ENCODE assay signal across 1 cellular context in the genomic region with DNA sequence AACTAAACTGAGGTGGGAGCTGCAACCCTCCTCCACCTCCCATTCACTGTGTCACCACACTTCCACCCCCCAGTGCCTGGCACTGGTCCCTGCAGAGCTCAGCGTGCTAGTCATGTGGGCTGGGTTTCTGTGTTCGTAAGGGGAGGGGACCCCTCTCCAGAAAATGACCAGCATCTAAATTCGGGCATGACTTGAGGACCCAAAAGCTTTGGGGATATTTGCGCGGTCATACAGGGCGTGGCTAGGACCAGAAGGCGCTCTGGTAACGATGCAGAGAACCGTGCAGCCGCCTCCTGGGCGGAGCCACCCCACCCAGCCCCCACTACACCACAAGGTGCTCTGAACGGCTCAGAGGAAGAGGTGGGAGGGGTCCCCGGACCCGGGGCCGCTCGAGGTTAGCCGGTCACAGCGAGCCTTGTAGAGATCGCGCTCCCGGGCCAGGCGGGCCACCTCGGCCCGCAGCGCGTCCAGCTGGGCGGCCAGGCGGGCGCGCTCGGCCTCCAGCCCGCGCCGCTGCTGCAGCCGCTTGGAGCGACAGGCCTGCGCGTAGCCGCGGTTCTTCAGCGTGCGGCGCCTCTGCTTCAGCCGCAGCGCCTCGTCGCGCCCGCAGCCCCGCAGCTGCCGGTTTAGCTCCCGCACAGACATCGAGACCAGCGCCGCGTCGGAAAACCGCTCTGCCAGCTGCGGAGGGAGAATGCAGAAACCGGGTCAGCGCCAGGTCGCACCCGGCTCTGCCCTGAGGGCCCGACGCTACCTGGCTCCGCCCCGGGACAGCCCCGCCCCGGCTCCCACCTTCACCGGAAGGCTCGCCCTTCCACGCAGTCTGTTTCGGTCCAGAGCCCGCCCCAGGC.
TF ChIP-seq lines count a peak whose summit lies in the region.

No MANE protein-coding gene starts in this region.

TF ChIP-seq in HepG2, 621 proteins besides CTCF, POLR2A, EP300 and RAD21 (continued from another document and continues in another):
- TF ChIP-seq, protein P1, sequence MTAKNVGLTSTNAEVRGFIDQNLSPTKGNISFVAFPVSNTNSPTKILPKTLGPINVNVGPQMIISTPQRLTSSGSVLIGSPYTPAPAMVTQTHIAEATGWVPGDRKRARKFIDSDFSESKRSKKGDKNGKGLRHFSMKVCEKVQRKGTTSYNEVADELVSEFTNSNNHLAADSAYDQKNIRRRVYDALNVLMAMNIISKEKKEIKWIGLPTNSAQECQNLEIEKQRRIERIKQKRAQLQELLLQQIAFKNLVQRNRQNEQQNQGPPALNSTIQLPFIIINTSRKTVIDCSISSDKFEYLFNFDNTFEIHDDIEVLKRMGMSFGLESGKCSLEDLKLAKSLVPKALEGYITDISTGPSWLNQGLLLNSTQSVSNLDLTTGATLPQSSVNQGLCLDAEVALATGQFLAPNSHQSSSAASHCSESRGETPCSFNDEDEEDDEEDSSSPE (CRISPR knock-in tag; IDR thresholded peaks at IDR 0.05) = peak; percentile 29
- TF ChIP-seq TBX2 (CRISPR knock-in tag; IDR thresholded peaks at IDR 0.05; ENCODE audit: borderline replicate concordance) (peak; percentile 31; the same call in 1 of the 2 replicates), RFXAP (CRISPR knock-in tag; IDR thresholded peaks at IDR 0.05; ENCODE audit: borderline replicate concordance) (peak; percentile 62; the same call in 1 of the 2 replicates), FOXA3 (CRISPR knock-in tag; IDR thresholded peaks at IDR 0.05) (peak; percentile 34; the same call in 1 of the 2 replicates), ZNF724P (CRISPR knock-in tag; IDR thresholded peaks at IDR 0.05; ENCODE audit: borderline replicate concordance) (peak; percentile 87), ZBTB21 (CRISPR knock-in tag; IDR thresholded peaks at IDR 0.05) (no peak), AHR (CRISPR knock-in tag; IDR thresholded peaks at IDR 0.05) (peak; percentile 89; the same call in 1 of the 2 replicates), ZNF253 (CRISPR knock-in tag; IDR thresholded peaks at IDR 0.05; ENCODE audit: borderline replicate concordance) (0 out of 2 replicates have a peak, but pooled peaks have one; percentile 41), ZNF589 (CRISPR knock-in tag; conservative IDR thresholded peaks at IDR 0.05) (no peak), ZNF761 (CRISPR knock-in tag; conservative IDR thresholded peaks at IDR 0.05) (no peak; the same call in 1 of the 2 replicates), JARID2 (CRISPR knock-in tag; IDR thresholded peaks at IDR 0.05; ENCODE audit: insufficient replicate concordance) (no peak), ZNF75D (CRISPR knock-in tag; IDR thresholded peaks at IDR 0.05; ENCODE audit: borderline replicate concordance) (no peak), MTA3 (CRISPR knock-in tag; IDR thresholded peaks at IDR 0.05) (no peak), MED13 (CRISPR knock-in tag; IDR thresholded peaks at IDR 0.05) (no peak; the same call in 1 of the 2 replicates), ZNF232 (CRISPR knock-in tag; IDR thresholded peaks at IDR 0.05; ENCODE audit: borderline replicate concordance) (peak; percentile 29; the same call in 1 of the 2 replicates), ZFP41 (CRISPR knock-in tag; IDR thresholded peaks at IDR 0.05; ENCODE audit: borderline replicate concordance) (0 out of 2 replicates have a peak, but pooled peaks have one; percentile 65), HDAC2 (CRISPR knock-in tag; IDR thresholded peaks at IDR 0.05) (peak; percentile 41), ZNF24 (IDR thresholded peaks at IDR 0.05) (no peak), ZNF772 (CRISPR knock-in tag; IDR thresholded peaks at IDR 0.05) (peak; percentile 10; the same call in 1 of the 2 replicates)
- TF ChIP-seq, protein P2, sequence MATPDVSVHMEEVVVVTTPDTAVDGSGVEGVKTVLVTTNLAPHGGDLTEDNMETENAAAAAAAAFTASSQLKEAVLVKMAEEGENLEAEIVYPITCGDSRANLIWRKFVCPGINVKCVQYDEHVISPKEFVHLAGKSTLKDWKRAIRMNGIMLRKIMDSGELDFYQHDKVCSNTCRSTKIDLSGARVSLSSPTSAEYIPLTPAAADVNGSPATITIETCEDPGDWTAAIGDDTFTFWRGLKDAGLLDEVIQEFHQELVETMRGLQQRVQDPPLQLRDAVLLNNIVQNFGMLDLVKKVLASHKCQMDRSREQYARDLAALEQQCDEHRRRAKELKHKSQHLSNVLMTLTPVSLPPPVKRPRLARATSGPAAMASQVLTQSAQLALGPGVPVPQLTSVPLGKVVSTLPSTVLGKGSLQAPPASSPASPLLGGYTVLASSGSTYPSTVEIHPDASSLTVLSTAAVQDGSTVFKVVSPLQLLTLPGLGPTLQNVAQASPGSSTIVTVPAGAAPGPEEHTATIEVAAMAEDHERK (CRISPR knock-in tag; IDR thresholded peaks at IDR 0.05; ENCODE audit: low read depth) = no peak
- TF ChIP-seq, protein P3, sequence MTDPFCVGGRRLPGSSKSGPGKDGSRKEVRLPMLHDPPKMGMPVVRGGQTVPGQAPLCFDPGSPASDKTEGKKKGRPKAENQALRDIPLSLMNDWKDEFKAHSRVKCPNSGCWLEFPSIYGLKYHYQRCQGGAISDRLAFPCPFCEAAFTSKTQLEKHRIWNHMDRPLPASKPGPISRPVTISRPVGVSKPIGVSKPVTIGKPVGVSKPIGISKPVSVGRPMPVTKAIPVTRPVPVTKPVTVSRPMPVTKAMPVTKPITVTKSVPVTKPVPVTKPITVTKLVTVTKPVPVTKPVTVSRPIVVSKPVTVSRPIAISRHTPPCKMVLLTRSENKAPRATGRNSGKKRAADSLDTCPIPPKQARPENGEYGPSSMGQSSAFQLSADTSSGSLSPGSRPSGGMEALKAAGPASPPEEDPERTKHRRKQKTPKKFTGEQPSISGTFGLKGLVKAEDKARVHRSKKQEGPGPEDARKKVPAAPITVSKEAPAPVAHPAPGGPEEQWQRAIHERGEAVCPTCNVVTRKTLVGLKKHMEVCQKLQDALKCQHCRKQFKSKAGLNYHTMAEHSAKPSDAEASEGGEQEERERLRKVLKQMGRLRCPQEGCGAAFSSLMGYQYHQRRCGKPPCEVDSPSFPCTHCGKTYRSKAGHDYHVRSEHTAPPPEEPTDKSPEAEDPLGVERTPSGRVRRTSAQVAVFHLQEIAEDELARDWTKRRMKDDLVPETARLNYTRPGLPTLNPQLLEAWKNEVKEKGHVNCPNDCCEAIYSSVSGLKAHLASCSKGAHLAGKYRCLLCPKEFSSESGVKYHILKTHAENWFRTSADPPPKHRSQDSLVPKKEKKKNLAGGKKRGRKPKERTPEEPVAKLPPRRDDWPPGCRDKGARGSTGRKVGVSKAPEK (CRISPR knock-in tag; IDR thresholded peaks at IDR 0.05; ENCODE audit: borderline replicate concordance) = no peak
- TF ChIP-seq, protein P4, sequence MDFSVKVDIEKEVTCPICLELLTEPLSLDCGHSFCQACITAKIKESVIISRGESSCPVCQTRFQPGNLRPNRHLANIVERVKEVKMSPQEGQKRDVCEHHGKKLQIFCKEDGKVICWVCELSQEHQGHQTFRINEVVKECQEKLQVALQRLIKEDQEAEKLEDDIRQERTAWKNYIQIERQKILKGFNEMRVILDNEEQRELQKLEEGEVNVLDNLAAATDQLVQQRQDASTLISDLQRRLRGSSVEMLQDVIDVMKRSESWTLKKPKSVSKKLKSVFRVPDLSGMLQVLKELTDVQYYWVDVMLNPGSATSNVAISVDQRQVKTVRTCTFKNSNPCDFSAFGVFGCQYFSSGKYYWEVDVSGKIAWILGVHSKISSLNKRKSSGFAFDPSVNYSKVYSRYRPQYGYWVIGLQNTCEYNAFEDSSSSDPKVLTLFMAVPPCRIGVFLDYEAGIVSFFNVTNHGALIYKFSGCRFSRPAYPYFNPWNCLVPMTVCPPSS (IDR thresholded peaks at IDR 0.05) = no peak
- TF ChIP-seq, protein P5, sequence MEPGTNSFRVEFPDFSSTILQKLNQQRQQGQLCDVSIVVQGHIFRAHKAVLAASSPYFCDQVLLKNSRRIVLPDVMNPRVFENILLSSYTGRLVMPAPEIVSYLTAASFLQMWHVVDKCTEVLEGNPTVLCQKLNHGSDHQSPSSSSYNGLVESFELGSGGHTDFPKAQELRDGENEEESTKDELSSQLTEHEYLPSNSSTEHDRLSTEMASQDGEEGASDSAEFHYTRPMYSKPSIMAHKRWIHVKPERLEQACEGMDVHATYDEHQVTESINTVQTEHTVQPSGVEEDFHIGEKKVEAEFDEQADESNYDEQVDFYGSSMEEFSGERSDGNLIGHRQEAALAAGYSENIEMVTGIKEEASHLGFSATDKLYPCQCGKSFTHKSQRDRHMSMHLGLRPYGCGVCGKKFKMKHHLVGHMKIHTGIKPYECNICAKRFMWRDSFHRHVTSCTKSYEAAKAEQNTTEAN (CRISPR knock-in tag; conservative IDR thresholded peaks at IDR 0.05) = 0 out of 2 replicates have a peak, but pooled peaks have one; percentile 1
- TF ChIP-seq, protein P6, sequence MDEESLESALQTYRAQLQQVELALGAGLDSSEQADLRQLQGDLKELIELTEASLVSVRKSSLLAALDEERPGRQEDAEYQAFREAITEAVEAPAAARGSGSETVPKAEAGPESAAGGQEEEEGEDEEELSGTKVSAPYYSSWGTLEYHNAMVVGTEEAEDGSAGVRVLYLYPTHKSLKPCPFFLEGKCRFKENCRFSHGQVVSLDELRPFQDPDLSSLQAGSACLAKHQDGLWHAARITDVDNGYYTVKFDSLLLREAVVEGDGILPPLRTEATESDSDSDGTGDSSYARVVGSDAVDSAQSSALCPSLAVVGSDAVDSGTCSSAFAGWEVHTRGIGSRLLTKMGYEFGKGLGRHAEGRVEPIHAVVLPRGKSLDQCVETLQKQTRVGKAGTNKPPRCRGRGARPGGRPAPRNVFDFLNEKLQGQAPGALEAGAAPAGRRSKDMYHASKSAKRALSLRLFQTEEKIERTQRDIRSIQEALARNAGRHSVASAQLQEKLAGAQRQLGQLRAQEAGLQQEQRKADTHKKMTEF (CRISPR knock-in tag; IDR thresholded peaks at IDR 0.05) = peak; percentile 56; the same call in 1 of the 2 replicates
- TF ChIP-seq, protein P7, sequence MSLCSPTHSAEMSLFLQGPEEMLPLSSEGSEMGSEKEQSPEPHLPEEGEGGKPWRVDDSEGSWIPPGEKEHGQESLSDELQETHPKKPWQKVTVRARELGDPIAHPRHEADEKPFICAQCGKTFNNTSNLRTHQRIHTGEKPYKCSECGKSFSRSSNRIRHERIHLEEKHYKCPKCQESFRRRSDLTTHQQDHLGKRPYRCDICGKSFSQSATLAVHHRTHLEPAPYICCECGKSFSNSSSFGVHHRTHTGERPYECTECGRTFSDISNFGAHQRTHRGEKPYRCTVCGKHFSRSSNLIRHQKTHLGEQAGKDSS (CRISPR knock-in tag; IDR thresholded peaks at IDR 0.05; ENCODE audit: borderline replicate concordance, low read depth) = 0 out of 2 replicates have a peak, but pooled peaks have one; percentile 59
- TF ChIP-seq, protein P8, sequence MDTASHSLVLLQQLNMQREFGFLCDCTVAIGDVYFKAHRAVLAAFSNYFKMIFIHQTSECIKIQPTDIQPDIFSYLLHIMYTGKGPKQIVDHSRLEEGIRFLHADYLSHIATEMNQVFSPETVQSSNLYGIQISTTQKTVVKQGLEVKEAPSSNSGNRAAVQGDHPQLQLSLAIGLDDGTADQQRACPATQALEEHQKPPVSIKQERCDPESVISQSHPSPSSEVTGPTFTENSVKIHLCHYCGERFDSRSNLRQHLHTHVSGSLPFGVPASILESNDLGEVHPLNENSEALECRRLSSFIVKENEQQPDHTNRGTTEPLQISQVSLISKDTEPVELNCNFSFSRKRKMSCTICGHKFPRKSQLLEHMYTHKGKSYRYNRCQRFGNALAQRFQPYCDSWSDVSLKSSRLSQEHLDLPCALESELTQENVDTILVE (CRISPR knock-in tag; IDR thresholded peaks at IDR 0.05) = peak; percentile 74; the same call in 1 of the 2 replicates
- TF ChIP-seq, protein P9, sequence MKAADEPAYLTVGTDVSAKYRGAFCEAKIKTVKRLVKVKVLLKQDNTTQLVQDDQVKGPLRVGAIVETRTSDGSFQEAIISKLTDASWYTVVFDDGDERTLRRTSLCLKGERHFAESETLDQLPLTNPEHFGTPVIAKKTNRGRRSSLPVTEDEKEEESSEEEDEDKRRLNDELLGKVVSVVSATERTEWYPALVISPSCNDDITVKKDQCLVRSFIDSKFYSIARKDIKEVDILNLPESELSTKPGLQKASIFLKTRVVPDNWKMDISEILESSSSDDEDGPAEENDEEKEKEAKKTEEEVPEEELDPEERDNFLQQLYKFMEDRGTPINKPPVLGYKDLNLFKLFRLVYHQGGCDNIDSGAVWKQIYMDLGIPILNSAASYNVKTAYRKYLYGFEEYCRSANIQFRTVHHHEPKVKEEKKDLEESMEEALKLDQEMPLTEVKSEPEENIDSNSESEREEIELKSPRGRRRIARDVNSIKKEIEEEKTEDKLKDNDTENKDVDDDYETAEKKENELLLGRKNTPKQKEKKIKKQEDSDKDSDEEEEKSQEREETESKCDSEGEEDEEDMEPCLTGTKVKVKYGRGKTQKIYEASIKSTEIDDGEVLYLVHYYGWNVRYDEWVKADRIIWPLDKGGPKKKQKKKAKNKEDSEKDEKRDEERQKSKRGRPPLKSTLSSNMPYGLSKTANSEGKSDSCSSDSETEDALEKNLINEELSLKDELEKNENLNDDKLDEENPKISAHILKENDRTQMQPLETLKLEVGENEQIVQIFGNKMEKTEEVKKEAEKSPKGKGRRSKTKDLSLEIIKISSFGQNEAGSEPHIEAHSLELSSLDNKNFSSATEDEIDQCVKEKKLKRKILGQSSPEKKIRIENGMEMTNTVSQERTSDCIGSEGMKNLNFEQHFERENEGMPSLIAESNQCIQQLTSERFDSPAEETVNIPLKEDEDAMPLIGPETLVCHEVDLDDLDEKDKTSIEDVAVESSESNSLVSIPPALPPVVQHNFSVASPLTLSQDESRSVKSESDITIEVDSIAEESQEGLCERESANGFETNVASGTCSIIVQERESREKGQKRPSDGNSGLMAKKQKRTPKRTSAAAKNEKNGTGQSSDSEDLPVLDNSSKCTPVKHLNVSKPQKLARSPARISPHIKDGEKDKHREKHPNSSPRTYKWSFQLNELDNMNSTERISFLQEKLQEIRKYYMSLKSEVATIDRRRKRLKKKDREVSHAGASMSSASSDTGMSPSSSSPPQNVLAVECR (CRISPR knock-in tag; IDR thresholded peaks at IDR 0.05; ENCODE audit: borderline replicate concordance) = peak; percentile 65; the same call in 1 of the 2 replicates
- TF ChIP-seq, protein P10, sequence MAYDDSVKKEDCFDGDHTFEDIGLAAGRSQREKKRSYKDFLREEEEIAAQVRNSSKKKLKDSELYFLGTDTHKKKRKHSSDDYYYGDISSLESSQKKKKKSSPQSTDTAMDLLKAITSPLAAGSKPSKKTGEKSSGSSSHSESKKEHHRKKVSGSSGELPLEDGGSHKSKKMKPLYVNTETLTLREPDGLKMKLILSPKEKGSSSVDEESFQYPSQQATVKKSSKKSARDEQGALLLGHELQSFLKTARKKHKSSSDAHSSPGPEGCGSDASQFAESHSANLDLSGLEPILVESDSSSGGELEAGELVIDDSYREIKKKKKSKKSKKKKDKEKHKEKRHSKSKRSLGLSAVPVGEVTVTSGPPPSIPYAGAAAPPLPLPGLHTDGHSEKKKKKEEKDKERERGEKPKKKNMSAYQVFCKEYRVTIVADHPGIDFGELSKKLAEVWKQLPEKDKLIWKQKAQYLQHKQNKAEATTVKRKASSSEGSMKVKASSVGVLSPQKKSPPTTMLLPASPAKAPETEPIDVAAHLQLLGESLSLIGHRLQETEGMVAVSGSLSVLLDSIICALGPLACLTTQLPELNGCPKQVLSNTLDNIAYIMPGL (CRISPR knock-in tag; IDR thresholded peaks at IDR 0.05; ENCODE audit: borderline replicate concordance in 1 of 2, low read depth in 1 of 2) = peak; percentile 35 to 45; a peak in 2 of 4 replicates
- TF ChIP-seq, protein P11, sequence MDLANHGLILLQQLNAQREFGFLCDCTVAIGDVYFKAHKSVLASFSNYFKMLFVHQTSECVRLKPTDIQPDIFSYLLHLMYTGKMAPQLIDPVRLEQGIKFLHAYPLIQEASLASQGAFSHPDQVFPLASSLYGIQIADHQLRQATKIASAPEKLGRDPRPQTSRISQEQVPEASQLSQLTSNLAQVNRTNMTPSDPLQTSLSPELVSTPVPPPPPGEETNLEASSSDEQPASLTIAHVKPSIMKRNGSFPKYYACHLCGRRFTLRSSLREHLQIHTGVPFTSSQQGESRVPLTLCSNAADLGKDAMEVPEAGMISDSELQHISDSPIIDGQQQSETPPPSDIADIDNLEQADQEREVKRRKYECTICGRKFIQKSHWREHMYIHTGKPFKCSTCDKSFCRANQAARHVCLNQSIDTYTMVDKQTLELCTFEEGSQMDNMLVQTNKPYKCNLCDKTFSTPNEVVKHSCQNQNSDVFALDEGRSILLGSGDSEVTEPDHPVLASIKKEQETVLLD (CRISPR knock-in tag; IDR thresholded peaks at IDR 0.05; ENCODE audit: low read depth) = 0 out of 2 replicates have a peak, but pooled peaks have one; percentile 20
